Comparison of ENCODE assay signal across 8 cellular contexts in the genomic region with DNA sequence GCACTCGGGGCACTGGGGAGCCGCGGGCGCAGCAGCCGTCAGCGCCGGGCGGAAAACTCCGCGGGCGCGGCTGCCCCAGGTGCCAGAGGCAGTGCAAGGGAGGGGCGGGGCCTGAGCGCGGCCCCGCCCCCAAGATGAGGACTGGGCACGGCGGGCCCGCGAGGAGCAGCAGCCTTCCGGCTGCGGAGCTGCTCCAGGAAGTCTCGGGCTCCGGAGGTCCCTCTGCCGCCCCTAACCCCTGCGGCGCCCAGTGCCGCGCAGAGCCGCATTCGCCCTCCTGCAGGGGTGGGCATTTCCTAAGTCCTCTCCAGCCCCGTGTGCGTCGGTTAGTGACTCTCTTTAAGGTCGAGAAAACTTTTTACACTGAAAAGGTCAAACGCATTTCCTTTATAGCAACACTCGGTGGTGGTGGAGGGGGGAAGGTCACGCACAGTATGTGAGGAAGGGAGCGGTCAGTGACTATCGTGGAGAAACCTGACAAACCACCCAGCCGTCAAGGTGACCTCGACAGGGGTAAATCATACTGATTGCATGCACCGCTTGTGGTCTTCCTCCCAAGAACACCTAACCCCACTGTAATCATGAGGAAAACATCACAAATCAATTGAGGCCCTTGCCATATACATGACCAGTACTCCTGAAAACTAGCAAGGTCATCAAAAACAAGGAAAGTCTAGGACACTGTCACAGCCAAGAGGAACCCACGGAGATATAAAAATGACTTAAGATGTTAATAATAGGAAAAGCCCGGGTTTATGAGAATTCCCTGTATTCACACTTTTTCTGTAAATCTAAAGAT. TPM values are rescaled to one million over a fixed set of nuclear protein-coding genes. Genes with fewer than 3 reads are reported as not detected.
A peak's percentile ranks its signal among the peaks of the same experiment; 100 is the strongest.
DNase-seq lines count a peak whose midpoint lies in the region; ATAC-seq and TF ChIP-seq lines count a peak whose summit lies in the region.

ANXA11 (minus strand) TSS at position 60 of the 799 bp plus-strand sequence. CDS start 32,676 bp downstream, outside the sequence.

- H3K27me3 Mint-ChIP-seq in activated naive CD8-positive, alpha-beta T cell treated with anti-CD3 and anti-CD28 coated beads for 36 hours: peaks cover 4% of the 10 kb centered on the region

- 2 to 5% (median 3%) methylated on average over 35 to 45 of the region's 45 CpGs for WGBS in psoas muscle, 3 donors
- 2% methylated on average over 45 of the region's 45 CpGs for WGBS in urinary bladder

- H3K79me2 ChIP-seq in MM.1S (ENCODE audit: low read length): peaks cover 47% of the 10 kb centered on the region

- peak within 1 kb of the TSS; percentile 100 for H2AFZ ChIP-seq in MM.1S (ENCODE audit: low read length)

- H3K36me3 Mint-ChIP-seq in activated naive CD8-positive, alpha-beta T cell treated with anti-CD3 and anti-CD28 coated beads for 36 hours: peaks cover 19% of the 10 kb centered on the region

- H3K9me3 Mint-ChIP-seq in activated naive CD8-positive, alpha-beta T cell treated with anti-CD3 and anti-CD28 coated beads for 36 hours: no peaks in the 10 kb centered on the region

- intact Hi-C loops in psoas muscle (cut with DNase I): loop anchor here in 1 of 2 donors (1.0 to 10.0 kb wide), 2 partner anchors 48 to 131 kb away; partner anchors contain the start of gene TMEM254

- TF ChIP-seq CTCF in MM.1S (IDR thresholded peaks at IDR 0.05; ENCODE audit: low read length) (no peak), cardiac muscle cell (IDR thresholded peaks at IDR 0.05; ENCODE audit: low read depth, low read length) (no peak), psoas muscle (IDR thresholded peaks at IDR 0.05) (no peak)

- H3K4me1 Mint-ChIP-seq in activated naive CD8-positive, alpha-beta T cell treated with anti-CD3 and anti-CD28 coated beads for 36 hours: peaks cover 46% of the 10 kb centered on the region

- H3K9me3 ChIP-seq in HAP-1: no peaks in the 10 kb centered on the region
- no peaks in the 10 kb centered on the region for H3K9me3 ChIP-seq in MM.1S (replicated peaks; ENCODE audit: insufficient read depth, low read length)
- H3K9me3 ChIP-seq in cardiac muscle cell (ENCODE audit: low read depth): no peaks in the 10 kb centered on the region
- H3K9me3 ChIP-seq in psoas muscle: no peaks in the 10 kb centered on the region

- H3K27me3 ChIP-seq in HAP-1 (ENCODE audit: low read depth) (no peaks in the 10 kb centered on the region), MM.1S (replicated peaks; ENCODE audit: insufficient read depth, low read length) (no peaks in the 10 kb centered on the region), cardiac muscle cell (no peaks in the 10 kb centered on the region), psoas muscle (ENCODE audit: insufficient read depth in 3 of 3, low read length in 2 of 3) (no peaks in the 10 kb centered on the region)

- peak within 1 kb of the TSS; percentile 56 for H3K4me3 ChIP-seq in HAP-1
- H3K4me3 ChIP-seq in MM.1S (ENCODE audit: low read length): peak within 1 kb of the TSS; percentile 96
- peak within 1 kb of the TSS; percentile 64 for H3K4me3 ChIP-seq in cardiac muscle cell
- peak within 1 kb of the TSS; percentile 96 for H3K4me3 ChIP-seq in psoas muscle
- peak within 1 kb of the TSS; percentile 96 for H3K4me3 ChIP-seq in urinary bladder (ENCODE audit: low read depth, low read length)

- no peaks in the 10 kb centered on the region for H3K36me3 ChIP-seq in HAP-1 (replicated peaks)
- H3K36me3 ChIP-seq in MM.1S (replicated peaks; ENCODE audit: insufficient read depth, low read length): no peaks in the 10 kb centered on the region
- no peaks in the 10 kb centered on the region for H3K36me3 ChIP-seq in cardiac muscle cell
- H3K36me3 ChIP-seq in psoas muscle (ENCODE audit: insufficient read depth in 1 of 2, low read depth in 1 of 2): no peaks in the 10 kb centered on the region
- no peaks in the 10 kb centered on the region for H3K36me3 ChIP-seq in urinary bladder (ENCODE audit: insufficient read depth)

- H4K20me1 ChIP-seq in MM.1S (ENCODE audit: insufficient read depth, low read length): no peaks in the 10 kb centered on the region

- H3F3A ChIP-seq in MM.1S (ENCODE audit: insufficient read depth, low read length): peaks cover 22% of the 10 kb centered on the region

- H3K9ac ChIP-seq in MM.1S (ENCODE audit: low read length): peak within 1 kb of the TSS; percentile 90

- DNase-seq in GM04504 (ENCODE audit: low read depth) (peak; percentile 61), HAP-1 (ENCODE audit: low spot score in 2 of 2) (peak; percentile 85 to 89), MM.1S (peak; percentile 92), SKM-1 treated with dmso at 0.1 percent for 144 hours (lab: John Stamatoyannopoulos, UW; ENCODE audit: unreplicated experiment) (peak; percentile 76), cardiac muscle cell (ENCODE audit: low read depth in 1 of 2, low spot score in 1 of 2) (peak; percentile 73 to 88), psoas muscle (peak; percentile 87 to 91)
- DNase-seq in activated naive CD8-positive, alpha-beta T cell treated with anti-CD3 and anti-CD28 coated beads for 36 hours: peak; percentile 85

- peak within 1 kb of the TSS; percentile 93 for H3K27ac Mint-ChIP-seq in activated naive CD8-positive, alpha-beta T cell treated with anti-CD3 and anti-CD28 coated beads for 36 hours

- peak within 1 kb of the TSS; percentile 94 for H3K4me3 Mint-ChIP-seq in activated naive CD8-positive, alpha-beta T cell treated with anti-CD3 and anti-CD28 coated beads for 36 hours

- H3K4me2 ChIP-seq in MM.1S (ENCODE audit: low read depth, low read length): peak within 1 kb of the TSS; percentile 97

- in situ Hi-C loops in HAP-1 (cut with MboI; ENCODE audit: low sequenced_read_pairs): no loop called here

- peak; percentile 62 to 76 (median 72) for ATAC-seq in psoas muscle

- no peaks in the 10 kb centered on the region for H3K9me2 ChIP-seq in MM.1S (replicated peaks; ENCODE audit: insufficient read depth, low read length)

- H3K4me1 ChIP-seq in HAP-1: peaks cover 9% of the 10 kb centered on the region
- peaks cover 22% of the 10 kb centered on the region for H3K4me1 ChIP-seq in MM.1S (ENCODE audit: low read length)
- peaks cover 27% of the 10 kb centered on the region for H3K4me1 ChIP-seq in cardiac muscle cell (ENCODE audit: low read depth)
- H3K4me1 ChIP-seq in psoas muscle: peaks cover 44% of the 10 kb centered on the region
- no peaks in the 10 kb centered on the region for H3K4me1 ChIP-seq in urinary bladder (ENCODE audit: insufficient read depth)

- peak within 1 kb of the TSS; percentile 61; the same call in 1 of the 2 replicates for H3K27ac ChIP-seq in MM.1S (ENCODE audit: low read length)
- peak within 1 kb of the TSS; percentile 74 for H3K27ac ChIP-seq in cardiac muscle cell
- peak within 1 kb of the TSS; percentile 99 for H3K27ac ChIP-seq in psoas muscle
- H3K27ac ChIP-seq in urinary bladder (ENCODE audit: low read depth): peak within 1 kb of the TSS; percentile 100

RNA-seq across cellular contexts. Expression of gene ANXA11, which starts in this region (rescaled TPM):
- 100 to 1,000 TPM; 181 to 191 TPM for total RNA-seq in activated naive CD8-positive, alpha-beta T cell treated with anti-CD3 and anti-CD28 coated beads for 36 hours
- total RNA-seq in cardiac muscle cell (74.4 and 80.2 TPM in 2 replicates), psoas muscle (100 to 1,000 TPM; 120 to 389 (median 273) TPM), urinary bladder (41.8 TPM)
- polyA plus RNA-seq in cardiac muscle cell (82.4 and 112 TPM in 2 replicates), psoas muscle (100 to 1,000 TPM; 112 to 164 (median 132) TPM), urinary bladder (114 TPM)

Comparison
In these comparisons a context has a peak if more than half of its experiments do, and no peak if none do; other contexts are left out.
1. Peak in every context shown above with its lines: DNase-seq, ATAC-seq, H3K4me3 ChIP-seq and H3K27ac ChIP-seq.